8 cellular contexts compared by ENCODE assay signal in genomic region chr12:76158518-76159321, GRCh38.
DNase-seq lines count a peak whose midpoint lies in the region; ATAC-seq and TF ChIP-seq lines count a peak whose summit lies in the region.

No MANE protein-coding gene starts in this region.

- H3K4me1 Mint-ChIP-seq in memory B cell = peaks cover 22% of the 10 kb centered on the region

- in situ Hi-C loops in HAP-1 (cut with MboI; ENCODE audit: low sequenced_read_pairs) = no loop called here

- TF ChIP-seq CTCF in GM12875 (IDR thresholded peaks at IDR 0.05; ENCODE audit: borderline replicate concordance, insufficient read depth, low read depth, low read length) = peak; percentile 84

- H3K9me3 ChIP-seq in HAP-1 = no peaks in the 10 kb centered on the region

- H3K4me1 ChIP-seq in HAP-1 = no peaks in the 10 kb centered on the region

- H3K4me3 ChIP-seq in GM12875 (ENCODE audit: low read depth, low read length) (peak overlapping the region; percentile 33), HAP-1 (no peak overlapping the region)

- H3K36me3 Mint-ChIP-seq in memory B cell = no peaks in the 10 kb centered on the region

- DNase-seq in HAP-1 (ENCODE audit: low spot score in 2 of 2) = peak; percentile 48 to 72
- DNase-seq in LoVo (ENCODE audit: low spot score) = peak; percentile 83
- DNase-seq in activated CD4-positive, alpha-beta T cell treated with anti-CD3 and anti-CD28 coated beads for 24 hours (ENCODE audit: low read depth in 2 of 2) = peak; percentile 63 to 71
- peak; percentile 83 for DNase-seq in dermis blood vessel endothelial cell
- peak; percentile 64 to 67 for DNase-seq in memory B cell (ENCODE audit: low spot score in 2 of 2)
- peak; percentile 11 to 25 for DNase-seq in stimulated activated CD8-positive, alpha-beta memory T cell treated with anti-CD3 and anti-CD28 coated beads, Interleukin-4, amount 100 ng/mL, for 1 hour (ENCODE audit: low read depth in 2 of 2, low spot score in 1 of 2)
- DNase-seq in NCI-H2029 treated with DMSO at 0.1 percent for 48 hours (lab: John Stamatoyannopoulos, UW) = no peak

- peak overlapping the region; percentile 89 for H3K4me3 Mint-ChIP-seq in memory B cell

- no peaks in the 10 kb centered on the region for H3K27me3 ChIP-seq in HAP-1 (ENCODE audit: low read depth)

- ATAC-seq in memory B cell (ENCODE audit: low read depth) = peak; percentile 99

- no peaks in the 10 kb centered on the region for H3K9me3 Mint-ChIP-seq in memory B cell

- H3K27me3 Mint-ChIP-seq in memory B cell = no peaks in the 10 kb centered on the region

- H3K36me3 ChIP-seq in HAP-1 (replicated peaks) = no peaks in the 10 kb centered on the region

- peak overlapping the region; percentile 96 for H3K27ac Mint-ChIP-seq in memory B cell
